Comparison of ENCODE assay signal across 9 cellular contexts in genomic region chr17:39027440-39028035, GRCh38.
DNase-seq lines count a peak whose midpoint lies in the region; ATAC-seq and TF ChIP-seq lines count a peak whose summit lies in the region.
"Had no signal": no experiment of that assay in that cellular context is flagged by ENCODE, and none has a peak within 500 bp of the region (broad histone marks: within the 10 kb centered on the region; RNA-seq: fewer than 3 reads in every experiment).

No MANE protein-coding gene starts in this region.

- H3K27me3 Mint-ChIP-seq in H9 (ENCODE audit: low read depth): peaks cover 44% of the 10 kb centered on the region

- no peak overlapping the region for H2AFZ ChIP-seq in H9 (ENCODE audit: low read length)

- no peak overlapping the region for H3T11ph ChIP-seq in H9 (ENCODE audit: low read length)

- intact Hi-C loops in body of pancreas (cut with DNase I): no loop called here
- intact Hi-C loops in gastrocnemius medialis (cut with DNase I; ENCODE audit: low total_unique reads): no loop called here
- intact Hi-C loops in head of caudate nucleus (cut with DNase I): no loop called here

- H3K9me3 Mint-ChIP-seq in H9: peaks cover 0 to 2% of the 10 kb centered on the region in 2 experiments; a peak in 2 of 5 replicates

- TF ChIP-seq POLR2A in body of pancreas (IDR thresholded peaks at IDR 0.05) (no peak), gastrocnemius medialis (IDR thresholded peaks at IDR 0.05) (no peak)

- H3K36me3 ChIP-seq in body of pancreas (replicated peaks in 1 of 2; ENCODE audit: insufficient read depth in 1 of 2, low read depth in 2 of 2): no peaks in the 10 kb centered on the region
- H3K36me3 ChIP-seq in iPS-18a (ENCODE audit: control insufficient read depth, low read depth, low read length): no peaks in the 10 kb centered on the region
- H3K36me3 ChIP-seq in gastrocnemius medialis: no peaks in the 10 kb centered on the region

- no peaks in the 10 kb centered on the region for H3K79me1 ChIP-seq in H9 (ENCODE audit: insufficient read depth, low read depth, low read length, poor library complexity, severe bottlenecking)

- no peaks in the 10 kb centered on the region for H3K4me1 ChIP-seq in H9 (ENCODE audit: insufficient read depth, low read length)
- peaks cover 8% of the 10 kb centered on the region for H3K4me1 ChIP-seq in body of pancreas
- no peaks in the 10 kb centered on the region for H3K4me1 ChIP-seq in iPS-18a (ENCODE audit: control insufficient read depth, low read depth, low read length)
- peaks cover 0 to 10% of the 10 kb centered on the region in 2 donors for H3K4me1 ChIP-seq in gastrocnemius medialis

- H3K9ac ChIP-seq in H9 (ENCODE audit: extremely low read depth, insufficient read length, low read length) (no peak overlapping the region), iPS-18a (ENCODE audit: low read length) (no peak overlapping the region)

- no peak overlapping the region for H3K56ac ChIP-seq in H9 (ENCODE audit: insufficient read length, low read depth, low read length)

- no peak overlapping the region for H3K27ac Mint-ChIP-seq in H9

- no peak overlapping the region for H2BK15ac ChIP-seq in H9 (ENCODE audit: low read depth, low read length)

- no peak overlapping the region for H2BK20ac ChIP-seq in H9 (ENCODE audit: low read depth, low read length, poor library complexity, severe bottlenecking)

- H3K27ac ChIP-seq in H9 (ENCODE audit: insufficient read length, low read depth, low read length) (no peak overlapping the region), body of pancreas (peak overlapping the region in 1 of 4 donors; percentile 4), iPS-18a (ENCODE audit: low read length) (no peak overlapping the region), gastrocnemius medialis (peak overlapping the region in 3 of 4 donors; percentile 37 to 58 (median 52))

- no peak overlapping the region for H3K14ac ChIP-seq in H9 (ENCODE audit: insufficient read depth, low read length)

- H3K9me3 ChIP-seq in H9 (ENCODE audit: control insufficient read depth, low read depth, low read length) (no peaks in the 10 kb centered on the region), body of pancreas (no peaks in the 10 kb centered on the region), iPS-18a (ENCODE audit: control insufficient read depth, low read depth, low read length) (no peaks in the 10 kb centered on the region), gastrocnemius medialis (no peaks in the 10 kb centered on the region)

- H2BK120ac ChIP-seq in H9 (ENCODE audit: low read depth, low read length, poor library complexity, severe bottlenecking): no peak overlapping the region

- H2BK5ac ChIP-seq in H9 (ENCODE audit: insufficient read length, low read length): no peak overlapping the region

- no peak overlapping the region for H3K23ac ChIP-seq in H9 (ENCODE audit: insufficient read length, low read depth, low read length)

- H4K5ac ChIP-seq in H9 (ENCODE audit: insufficient read length, low read depth, low read length): no peak overlapping the region

- H3K4me3 ChIP-seq in body of pancreas (peak overlapping the region in 1 of 2 donors; percentile 3), iPS-18a (ENCODE audit: low read length) (peak overlapping the region; percentile 57), gastrocnemius medialis (peak overlapping the region; percentile 53 to 64 (median 58))

- H3K4me3 Mint-ChIP-seq in H9: peak overlapping the region; percentile 70 to 79

- no peak overlapping the region for H2AK5ac ChIP-seq in H9 (ENCODE audit: insufficient read length, low read length)

- no peak overlapping the region for H2BK12ac ChIP-seq in H9 (ENCODE audit: insufficient read length, low read depth, low read length)

- no peak overlapping the region for H3K4ac ChIP-seq in H9 (ENCODE audit: low read depth, low read length)

- in situ Hi-C loops in gastrocnemius medialis (cut with MboI; ENCODE audit: low sequenced_read_pairs in 4 of 4): no loop called here

- WGBS in H9 (ENCODE audit: extremely low coverage, insufficient read length, low lambda C conversion rate): no CpG with 5 or more reads among the region's 22 CpGs
- WGBS in body of pancreas, 2 donors: 16 to 20% methylated on average over 15 to 22 of the region's 22 CpGs

- DNase-seq in H9: no peak
- peak in 2 of 4 donors; percentile 21 to 22 for DNase-seq in body of pancreas
- DNase-seq in gastrocnemius medialis: no peak
- no peak for DNase-seq in NAMALWA (ENCODE audit: low spot score)
- no peak for DNase-seq in DMS 273 treated with DMSO at 0.1 percent for 48 hours (lab: John Stamatoyannopoulos, UW)
- DNase-seq in activated CD4-positive, alpha-beta T cell treated with anti-CD3 and anti-CD28 coated beads, Interleukin-2, amount 50 U/mL, for 1 hour: no peak
- DNase-seq in head of caudate nucleus: no peak
- DNase-seq: GF-D8 had no signal

- no peak overlapping the region for H3K18ac ChIP-seq in H9 (ENCODE audit: insufficient read length, low read depth, low read length)

- H4K91ac ChIP-seq in H9 (ENCODE audit: insufficient read length, low read depth, low read length): no peak overlapping the region

- H4K8ac ChIP-seq in H9 (replicated peaks; ENCODE audit: insufficient read length, low read depth, low read length): no peak overlapping the region

- no peaks in the 10 kb centered on the region for H3K23me2 ChIP-seq in H9 (ENCODE audit: insufficient read length, low read depth, low read length, poor library complexity, severe bottlenecking)

- H3K4me2 ChIP-seq in H9 (ENCODE audit: insufficient read depth, insufficient read length, low read length): peak overlapping the region; percentile 50

- ATAC-seq in body of pancreas (peak; percentile 31), gastrocnemius medialis (peak in 1 of 2 donors; percentile 33)

- no peaks in the 10 kb centered on the region for H3K79me2 ChIP-seq in H9 (ENCODE audit: insufficient read depth, low read length)

- H3K36me3 Mint-ChIP-seq in H9 (ENCODE audit: insufficient read depth in 1 of 3, low read depth in 3 of 3): no peaks in the 10 kb centered on the region

- no peaks in the 10 kb centered on the region for H4K20me1 ChIP-seq in H9 (ENCODE audit: control insufficient read depth, insufficient read depth, insufficient read length)

- peaks cover 0 to 3% of the 10 kb centered on the region in 2 experiments; a peak in 1 of 4 replicates for H3K4me1 Mint-ChIP-seq in H9

- TF ChIP-seq CTCF in H9 (conservative IDR thresholded peaks at IDR 0.05) (no peak), body of pancreas (IDR thresholded peaks at IDR 0.05) (no peak), gastrocnemius medialis (IDR thresholded peaks at IDR 0.05 in 4 of 5, conservative IDR thresholded peaks at IDR 0.05 in 1 of 5) (no peak)

- H3K27me3 ChIP-seq in H9 (ENCODE audit: insufficient read depth, low read length) (no peaks in the 10 kb centered on the region), body of pancreas (no peaks in the 10 kb centered on the region), iPS-18a (ENCODE audit: control insufficient read depth, insufficient read depth, low read length) (peaks cover 25% of the 10 kb centered on the region), gastrocnemius medialis (no peaks in the 10 kb centered on the region)

Comparison
In these comparisons a context has a peak if more than half of its experiments do, and no peak if none do; other contexts are left out.
1. H3K27ac ChIP-seq: peak in gastrocnemius medialis (3 of 4); none in H9 (single experiment) and iPS-18a (single experiment).